In genomic region chr19:54430306-54431254, GRCh38 we compare ENCODE assay signal across 1 cellular context.
A peak's percentile ranks its signal among the peaks of the same experiment; 100 is the strongest.
TF ChIP-seq lines count a peak whose summit lies in the region.

No MANE protein-coding gene starts in this region.

TF ChIP-seq in IMR-90, 13 proteins besides CTCF, POLR2A, EP300 and RAD21:
- TF ChIP-seq MAZ (IDR thresholded peaks at IDR 0.05; ENCODE audit: borderline replicate concordance, low read depth, low read length) (0 out of 2 replicates have a peak, but pooled peaks have one; percentile 18), CHD1 (IDR thresholded peaks at IDR 0.05; ENCODE audit: low read depth, low read length) (no peak)
TF ChIP-seq in IMR-90: peak in this region for 1.
